Comparison of ENCODE assay signal across 26 cellular contexts in the genomic region with DNA sequence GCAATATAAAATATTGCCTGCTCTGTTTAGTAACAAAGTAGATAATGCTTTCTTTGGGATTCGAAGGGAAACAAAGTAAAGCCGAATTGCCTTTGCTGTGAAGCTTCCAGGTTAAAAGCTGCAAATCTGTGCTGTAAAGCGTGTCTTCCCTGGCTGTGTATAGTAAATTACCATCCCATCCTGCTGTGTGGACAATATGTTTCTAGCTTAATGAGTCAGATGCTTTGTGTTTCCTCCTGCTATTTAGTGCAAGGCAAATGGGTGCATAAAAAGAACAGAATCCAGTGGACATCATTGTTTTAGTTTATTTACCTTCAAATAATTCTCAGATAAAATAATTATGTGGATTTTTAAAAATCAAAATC.
DNase-seq lines count a peak whose midpoint lies in the region; ATAC-seq and TF ChIP-seq lines count a peak whose summit lies in the region.
"Had no signal": no experiment of that assay in that cellular context is flagged by ENCODE, and none has a peak within 500 bp of the region (broad histone marks: within the 10 kb centered on the region; RNA-seq: fewer than 3 reads in every experiment).

No MANE protein-coding gene starts in this region.

- no peak overlapping the region for H3K4me3 ChIP-seq in foreskin fibroblast (ENCODE audit: low read depth in 1 of 2, low read length in 2 of 2)
- H3K4me3 ChIP-seq: esophagus muscularis mucosa, GM12878, PC-9, testis, uterus had no signal

- DNase-seq in activated T-cell treated with anti-CD3 and anti-CD28 coated beads, Interleukin-2, amount 50 U/mL, for 4 hours: no peak
- no peak for DNase-seq in activated T-cell treated with anti-CD3 and anti-CD28 coated beads, Interleukin-2, amount 50 U/mL, for 1 hour
- peak; percentile 64 for DNase-seq in NCI-H2081 treated with DMSO at 0.1 percent for 48 hours (lab: John Stamatoyannopoulos, UW)
- peak; percentile 24 to 87 for DNase-seq in cerebellar nuclear complex (lab: John Stamatoyannopoulos, UW)
- DNase-seq in superior temporal gyrus (ENCODE audit: extremely low spot score): peak; percentile 42
- no peak for DNase-seq in foreskin fibroblast
- DNase-seq: activated CD4-positive, alpha-beta T cell treated with anti-CD3 and anti-CD28 coated beads for 4 hours; effector CD8-positive, alpha-beta T cell; HFFc6; KBM-7; kidney glomerular epithelial cell; mammary epithelial cell; NCI-H2029 treated with DMSO at 0.1 percent for 48 hours; NCI-H774; nucleus accumbens; PC-9; SHP77 treated with DMSO at 0.1 percent for 48 hours; small intestine; testis; uterus had no signal

- no peak for TF ChIP-seq CTCF in foreskin fibroblast (IDR thresholded peaks at IDR 0.05; ENCODE audit: low read depth, low read length)

- peaks cover 4% of the 10 kb centered on the region for H3K4me1 Mint-ChIP-seq in activated T-cell treated with anti-CD3 and anti-CD28 coated beads, Interleukin-2, amount 50 U/mL, for 4 hours (ENCODE audit: low read depth)
- H3K4me1 Mint-ChIP-seq: stimulated activated memory B cell treated with anti-CD40 and anti-IgM and Interleukin-4, amounts not matched to agents 10 μg/mL and 1 μg/mL and 100 μg/mL, for 72 hours had no signal

- H3K27me3 Mint-ChIP-seq in activated T-cell treated with anti-CD3 and anti-CD28 coated beads, Interleukin-2, amount 50 U/mL, for 4 hours (ENCODE audit: low read depth): no peaks in the 10 kb centered on the region
- H3K27me3 Mint-ChIP-seq: activated naive CD4-positive, alpha-beta T cell treated with anti-CD3 and anti-CD28 coated beads, Interleukin-2, amount 50 U/mL, for 24 hours; stimulated activated memory B cell treated with anti-CD40 and anti-IgM and Interleukin-4, amounts not matched to agents 10 μg/mL and 1 μg/mL and 100 μg/mL, for 72 hours had no signal

- peak overlapping the region; percentile 40 for H3K4me3 Mint-ChIP-seq in activated T-cell treated with anti-CD3 and anti-CD28 coated beads, Interleukin-2, amount 50 U/mL, for 4 hours
- H3K4me3 Mint-ChIP-seq: HFFc6; stimulated activated memory B cell treated with anti-CD40 and anti-IgM and Interleukin-4, amounts not matched to agents 10 μg/mL and 1 μg/mL and 100 μg/mL, for 72 hours had no signal

- H3K9me3 Mint-ChIP-seq in activated T-cell treated with anti-CD3 and anti-CD28 coated beads, Interleukin-2, amount 50 U/mL, for 4 hours: no peaks in the 10 kb centered on the region
- H3K9me3 Mint-ChIP-seq: activated naive CD4-positive, alpha-beta T cell treated with anti-CD3 and anti-CD28 coated beads, Interleukin-2, amount 50 U/mL, for 24 hours; HFFc6; stimulated activated memory B cell treated with anti-CD40 and anti-IgM and Interleukin-4, amounts not matched to agents 10 μg/mL and 1 μg/mL and 100 μg/mL, for 72 hours had no signal

- ATAC-seq in activated T-cell treated with anti-CD3 and anti-CD28 coated beads, Interleukin-2, amount 50 U/mL, for 4 hours: no peak
- no peak for ATAC-seq in GM19351 (IDR thresholded peaks at IDR 0.05; ENCODE audit: unreplicated experiment)
- ATAC-seq in HG03025 (IDR thresholded peaks at IDR 0.05; ENCODE audit: low FRiP score, unreplicated experiment): no peak
- ATAC-seq: GM12878; stimulated activated memory B cell treated with anti-CD40 and anti-IgM and Interleukin-4, amounts not matched to agents 10 μg/mL and 1 μg/mL and 100 μg/mL, for 72 hours had no signal

- H3K36me3 Mint-ChIP-seq in activated T-cell treated with anti-CD3 and anti-CD28 coated beads, Interleukin-2, amount 50 U/mL, for 4 hours (ENCODE audit: insufficient read depth): no peaks in the 10 kb centered on the region
- H3K36me3 Mint-ChIP-seq: activated naive CD4-positive, alpha-beta T cell treated with anti-CD3 and anti-CD28 coated beads, Interleukin-2, amount 50 U/mL, for 24 hours; stimulated activated memory B cell treated with anti-CD40 and anti-IgM and Interleukin-4, amounts not matched to agents 10 μg/mL and 1 μg/mL and 100 μg/mL, for 72 hours had no signal

Comparison
In these comparisons a context has a peak if more than half of its experiments do, and no peak if none do; other contexts are left out.
1. DNase-seq: peak in NCI-H2081 treated with DMSO at 0.1 percent for 48 hours (single experiment), cerebellar nuclear complex (2 of 2) and superior temporal gyrus (single experiment); none in activated T-cell treated with anti-CD3 and anti-CD28 coated beads, Interleukin-2, amount 50 U/mL, for 4 hours (single experiment), activated T-cell treated with anti-CD3 and anti-CD28 coated beads, Interleukin-2, amount 50 U/mL, for 1 hour (single experiment) and foreskin fibroblast (0 of 2).